ENCODE assay signal across 25 cellular contexts in the genomic region with DNA sequence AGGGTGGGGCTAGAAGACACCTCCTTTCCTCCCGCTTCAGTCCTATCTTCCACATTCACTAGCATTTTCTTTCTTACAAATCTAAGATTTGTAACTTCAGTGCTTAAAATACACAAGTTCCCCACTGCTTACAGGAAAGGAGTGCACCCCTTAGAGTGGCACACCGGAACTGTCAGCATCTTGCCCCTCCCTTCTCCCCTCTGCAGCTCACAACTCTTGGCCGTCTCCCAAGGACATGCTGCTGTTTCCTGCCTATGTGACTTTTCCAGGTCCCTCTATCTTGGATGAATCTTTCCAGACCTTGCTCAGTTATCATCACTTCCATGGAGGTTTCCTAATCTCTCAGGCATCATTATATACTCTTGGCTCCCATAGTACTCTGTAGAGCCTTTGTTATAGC.
"Had no signal": no experiment of that assay in that cellular context is flagged by ENCODE, and none has a peak within 500 bp of the region (broad histone marks: within the 10 kb centered on the region; RNA-seq: fewer than 3 reads in every experiment).

No MANE protein-coding gene starts in this region.

- DNase-seq: colonic mucosa; effector CD8-positive, alpha-beta T cell; endodermal cell; foreskin keratinocyte; heart left ventricle; kidney; mammary epithelial cell; mesendoderm; midbrain; naive thymus-derived CD4-positive, alpha-beta T cell; stimulated activated CD4-positive, alpha-beta T cell treated with anti-CD3 and anti-CD28 coated beads, Interleukin-15, amount 100 ng/mL, for 24 hours; stimulated activated CD4-positive, alpha-beta T cell treated with anti-CD3 and anti-CD28 coated beads, Interleukin-2, amount 100 ng/mL, for 48 hours; stimulated activated CD8-positive, alpha-beta memory T cell treated with anti-CD3 and anti-CD28 coated beads, Interleukin-4, amount 100 ng/mL, for 48 hours; stimulated activated naive CD4-positive, alpha-beta T cell; stimulated activated naive CD8-positive, alpha-beta T cell treated with anti-CD3 and anti-CD28 coated beads, Interleukin-15, amount 100 ng/mL, for 72 hours; transverse colon; upper lobe of right lung; uterus had no signal

- FAIRE-seq: kidney had no signal

- ATAC-seq: esophagus mucosa; foreskin keratinocyte; gastroesophageal sphincter; left lobe of liver; naive thymus-derived CD4-positive, alpha-beta T cell; stimulated activated naive CD8-positive, alpha-beta T cell treated with anti-CD3 and anti-CD28 coated beads, Interleukin-15, amount 100 ng/mL, for 72 hours had no signal

- H3K4me3 ChIP-seq: colonic mucosa, gastroesophageal sphincter, heart left ventricle, hepatocyte, neural progenitor cell, skin epidermis, suprapubic skin, transverse colon, upper lobe of right lung, uterus had no signal
